In genomic region chr2:151260492-151261239, GRCh38 we compare ENCODE assay signal across 8 cellular contexts. TPM values are rescaled to one million over a fixed set of nuclear protein-coding genes. Genes with fewer than 3 reads are reported as not detected.
DNase-seq lines count a peak whose midpoint lies in the region; ATAC-seq lines count a peak whose summit lies in the region.

No MANE protein-coding gene starts in this region.

- intact Hi-C loops in naive thymus-derived CD4-positive, alpha-beta T cell (cut with micrococcal nuclease) = loop anchor here (1.0 to 10.0 kb wide), 13 partner anchors 10 to 1676 kb away; partner anchors contain the start of genes ARL5A (in 2 of the 2), MMADHC (in 2 of the 2), NMI (in 2 of the 2) and PRPF40A (in 2 of the 2)

- peak overlapping the region; percentile 92 for H3K4me3 Mint-ChIP-seq in T-helper 1 cell treated with Interleukin-12 subunit alpha and Interleukin-12 subunit beta and Interleukin-4 antibody, amounts not matched to agents 30 μg/mL and 1 μg/mL, for 36 hours
- H3K4me3 Mint-ChIP-seq in naive thymus-derived CD4-positive, alpha-beta T cell = peak overlapping the region; percentile 85 to 98 (median 96)

- H3K27ac ChIP-seq in naive thymus-derived CD4-positive, alpha-beta T cell (ENCODE audit: low read depth, low read length) = peak overlapping the region; percentile 96

- no peaks in the 10 kb centered on the region for H3K9me3 Mint-ChIP-seq in T-helper 1 cell treated with Interleukin-12 subunit alpha and Interleukin-12 subunit beta and Interleukin-4 antibody, amounts not matched to agents 30 μg/mL and 1 μg/mL, for 36 hours
- H3K9me3 Mint-ChIP-seq in naive thymus-derived CD4-positive, alpha-beta T cell = peaks cover 0 to 2% (median 0%) of the 10 kb centered on the region in 11 donors

- peaks cover 0 to 5% (median 0%) of the 10 kb centered on the region in 3 experiments for H3K36me3 ChIP-seq in naive thymus-derived CD4-positive, alpha-beta T cell (ENCODE audit: control insufficient read depth in 2 of 3, insufficient read depth in 3 of 3, low read length in 3 of 3)

- H3K4me3 ChIP-seq in naive thymus-derived CD4-positive, alpha-beta T cell (ENCODE audit: low read length) = peak overlapping the region; percentile 87

- no peaks in the 10 kb centered on the region for H3K9me3 ChIP-seq in naive thymus-derived CD4-positive, alpha-beta T cell (ENCODE audit: control insufficient read depth in 2 of 3, low read length in 3 of 3)

- H3K4me1 Mint-ChIP-seq in T-helper 1 cell treated with Interleukin-12 subunit alpha and Interleukin-12 subunit beta and Interleukin-4 antibody, amounts not matched to agents 30 μg/mL and 1 μg/mL, for 36 hours (ENCODE audit: low read depth) = peaks cover 23% of the 10 kb centered on the region
- H3K4me1 Mint-ChIP-seq in naive thymus-derived CD4-positive, alpha-beta T cell = peaks cover 11 to 50% (median 31%) of the 10 kb centered on the region in 7 donors

- CTCF ChIA-PET in naive thymus-derived CD4-positive, alpha-beta T cell (lab: Charles Lee) = interaction anchor here (2.0 kb wide), 1 partner anchor 149 kb away, joined by 4 read pairs; the partner anchor contains the start of gene RIF1

- peak; percentile 16 for ATAC-seq in HG02610 (IDR thresholded peaks at IDR 0.05; ENCODE audit: unreplicated experiment)
- peak; percentile 9 for ATAC-seq in naive thymus-derived CD4-positive, alpha-beta T cell

- no peaks in the 10 kb centered on the region for H3K27me3 Mint-ChIP-seq in T-helper 1 cell treated with Interleukin-12 subunit alpha and Interleukin-12 subunit beta and Interleukin-4 antibody, amounts not matched to agents 30 μg/mL and 1 μg/mL, for 36 hours (ENCODE audit: low read depth)
- H3K27me3 Mint-ChIP-seq in naive thymus-derived CD4-positive, alpha-beta T cell = no peaks in the 10 kb centered on the region

- peak overlapping the region; percentile 97 for H3K27ac Mint-ChIP-seq in T-helper 1 cell treated with Interleukin-12 subunit alpha and Interleukin-12 subunit beta and Interleukin-4 antibody, amounts not matched to agents 30 μg/mL and 1 μg/mL, for 36 hours
- H3K27ac Mint-ChIP-seq in naive thymus-derived CD4-positive, alpha-beta T cell = peak overlapping the region; percentile 87 to 99 (median 98)

- no peak for DNase-seq in T-helper 1 cell
- DNase-seq in NOMO-1 treated with DMSO at 0.1 percent for 48 hours (lab: John Stamatoyannopoulos, UW; ENCODE audit: unreplicated experiment) = peak; percentile 30
- peak; percentile 49 for DNase-seq in dedifferentiated amniotic fluid mesenchymal stem cell (ENCODE audit: extremely low spot score)
- DNase-seq in naive thymus-derived CD4-positive, alpha-beta T cell = peak in 3 of 9 donors; percentile 25 to 66 (median 56)
- DNase-seq in activated CD8-positive, alpha-beta memory T cell treated with anti-CD3 and anti-CD28 coated beads, Interleukin-2, amount 50 U/mL, for 4 hours = no peak
- no peak for DNase-seq in C1 segment of cervical spinal cord (lab: John Stamatoyannopoulos, UW)

- no peaks in the 10 kb centered on the region for H3K4me1 ChIP-seq in naive thymus-derived CD4-positive, alpha-beta T cell (ENCODE audit: control insufficient read depth in 2 of 2, insufficient read depth in 2 of 2, low read length in 2 of 2)

- no peaks in the 10 kb centered on the region for H3K27me3 ChIP-seq in naive thymus-derived CD4-positive, alpha-beta T cell (ENCODE audit: control insufficient read depth in 2 of 2, insufficient read depth in 2 of 2, low read length in 2 of 2)

- peaks cover under 1% of the 10 kb centered on the region for H3K36me3 Mint-ChIP-seq in T-helper 1 cell treated with Interleukin-12 subunit alpha and Interleukin-12 subunit beta and Interleukin-4 antibody, amounts not matched to agents 30 μg/mL and 1 μg/mL, for 36 hours (ENCODE audit: low read depth)
- H3K36me3 Mint-ChIP-seq in naive thymus-derived CD4-positive, alpha-beta T cell = peaks cover 0 to 10% (median 4%) of the 10 kb centered on the region in 5 donors

- POLR2A ChIA-PET in naive thymus-derived CD4-positive, alpha-beta T cell (lab: Charles Lee) = interaction anchor here (0.6 to 5.4 kb wide), 12 partner anchors 16 to 1674 kb away, joined by 3 to 92 read pairs (median 4); partner anchors contain the start of genes MMADHC, NMI and RIF1

RNA-seq across cellular contexts. Expression of gene RBM43, which starts 1.0 kb away (rescaled TPM):
- 10 to 100 TPM in 4 of 5 experiments, 1 to 10 TPM in 1; 6.4 to 19.2 (median 15.7) TPM for total RNA-seq in naive thymus-derived CD4-positive, alpha-beta T cell
- 1 to 10 TPM; 4.9 to 6.0 TPM for polyA plus RNA-seq in naive thymus-derived CD4-positive, alpha-beta T cell

RNA-seq across cellular contexts. Expression of gene NMI, which starts 28.8 kb away (rescaled TPM):
- 10 to 100 TPM; 14.9 to 69.9 (median 29.3) TPM for total RNA-seq in naive thymus-derived CD4-positive, alpha-beta T cell
- 10 to 100 TPM; 28.8 to 51.4 TPM for polyA plus RNA-seq in naive thymus-derived CD4-positive, alpha-beta T cell

Comparison
In these comparisons a context has a peak if more than half of its experiments do, and no peak if none do; other contexts are left out.
1. DNase-seq: peak in NOMO-1 treated with DMSO at 0.1 percent for 48 hours (single experiment) and dedifferentiated amniotic fluid mesenchymal stem cell (single experiment); none in T-helper 1 cell (0 of 5), activated CD8-positive, alpha-beta memory T cell treated with anti-CD3 and anti-CD28 coated beads, Interleukin-2, amount 50 U/mL, for 4 hours (single experiment) and C1 segment of cervical spinal cord (0 of 14).